In genomic region chr7:129529643-129530042, GRCh38 we compare ENCODE assay signal across 17 cellular contexts. TPM values are rescaled to one million over a fixed set of nuclear protein-coding genes. Genes with fewer than 3 reads are reported as not detected.
DNase-seq lines count a peak whose midpoint lies in the region; ATAC-seq and TF ChIP-seq lines count a peak whose summit lies in the region.
"Had no signal": no experiment of that assay in that cellular context is flagged by ENCODE, and none has a peak within 500 bp of the region (broad histone marks: within the 10 kb centered on the region; RNA-seq: fewer than 3 reads in every experiment).

No MANE protein-coding gene starts in this region.

- no peaks in the 10 kb centered on the region for H3K79me1 ChIP-seq in IMR-90 (ENCODE audit: low read depth in 1 of 2, low read length in 2 of 2)

- dilution Hi-C loops in IMR-90 (cut with HindIII; ENCODE audit: low sequenced_read_pairs, unreplicated experiment), result no loop called here

- H3K9me3 Mint-ChIP-seq in GM23338, result no peaks in the 10 kb centered on the region; the same call in 2 of the 3 replicates
- no peaks in the 10 kb centered on the region for H3K9me3 Mint-ChIP-seq in activated T-helper 17 cell treated with anti-CD3 and anti-CD28 coated beads, Interleukin-2, amount 50 U/mL, for 72 hours
- no peaks in the 10 kb centered on the region for H3K9me3 Mint-ChIP-seq in immature natural killer cell

- no peak for TF ChIP-seq POLR2A in IMR-90 (IDR thresholded peaks at IDR 0.05; ENCODE audit: low read depth, low read length)
- no peak for TF ChIP-seq POLR2A in testis (IDR thresholded peaks at IDR 0.05)

- DNase-seq in GM23338 (ENCODE audit: low spot score), result peak; percentile 43
- no peak for DNase-seq in IMR-90
- DNase-seq in immature natural killer cell, result no peak
- DNase-seq in H4 (ENCODE audit: low spot score), result no peak
- DNase-seq in 8988T, result no peak
- no peak for DNase-seq in testis
- no peak for DNase-seq in activated gamma-delta T cell (lab: John Stamatoyannopoulos, UW)
- DNase-seq: AML-193, KBM-7, NCI-H1417 treated with DMSO at 0.1 percent for 48 hours, NCI-H187 treated with DMSO at 0.1 percent for 48 hours, NCI-H2227 treated with DMSO at 0.1 percent for 48 hours, NCI-H510A treated with DMSO at 0.1 percent for 48 hours, NCI-H82 had no signal

- no peaks in the 10 kb centered on the region for H3K79me2 ChIP-seq in GM23338 (replicated peaks; ENCODE audit: insufficient read depth)

- H3K27me3 Mint-ChIP-seq in GM23338 (ENCODE audit: insufficient read depth, low read depth, poor library complexity), result peaks cover 22% of the 10 kb centered on the region
- peaks cover 13% of the 10 kb centered on the region for H3K27me3 Mint-ChIP-seq in activated T-helper 17 cell treated with anti-CD3 and anti-CD28 coated beads, Interleukin-2, amount 50 U/mL, for 72 hours
- peaks cover 1 to 7% (median 2%) of the 10 kb centered on the region in 3 donors for H3K27me3 Mint-ChIP-seq in immature natural killer cell (ENCODE audit: low read depth in 3 of 3)

- H3F3A ChIP-seq in GM23338 (replicated peaks; ENCODE audit: low read depth), result no peaks in the 10 kb centered on the region

- H3K9ac ChIP-seq in IMR-90 (ENCODE audit: low read depth, low read length), result no peak overlapping the region

- in situ Hi-C loops in IMR-90 (cut with MboI; ENCODE audit: low sequenced_read_pairs), result no loop called here

- H3K4me2 ChIP-seq in GM23338 (no peak overlapping the region), IMR-90 (ENCODE audit: low read depth, low read length) (no peak overlapping the region)

- H3K14ac ChIP-seq in IMR-90 (replicated peaks; ENCODE audit: low read depth, low read length), result no peak overlapping the region

- H3K27ac ChIP-seq in GM23338 (ENCODE audit: low read depth) (no peak overlapping the region), IMR-90 (ENCODE audit: insufficient read depth, low read length) (no peak overlapping the region), testis (no peak overlapping the region)
- H3K27ac ChIP-seq: C4-2B, SJSA1 had no signal

- H3K4me1 ChIP-seq in GM23338 (ENCODE audit: insufficient read depth), result peaks cover 5% of the 10 kb centered on the region; the same call in 1 of the 2 replicates
- no peaks in the 10 kb centered on the region for H3K4me1 ChIP-seq in IMR-90 (ENCODE audit: control insufficient read depth, insufficient read depth, low read length)
- no peaks in the 10 kb centered on the region for H3K4me1 ChIP-seq in testis

- TF ChIP-seq CTCF in GM23338 (conservative IDR thresholded peaks at IDR 0.05; ENCODE audit: low read depth in 2 of 2) (peak; percentile 39 to 58), IMR-90 (conservative IDR thresholded peaks at IDR 0.05; ENCODE audit: low read depth, low read length) (no peak), testis (IDR thresholded peaks at IDR 0.05) (no peak)

- TF ChIP-seq RAD21 in IMR-90 (IDR thresholded peaks at IDR 0.05; ENCODE audit: low read length), result no peak

- no CpG with 5 or more reads among the region's 4 CpGs for WGBS in IMR-90 (ENCODE audit: extremely low coverage in 2 of 2, insufficient read length in 1 of 2), 2 experiments
- WGBS in testis, 2 donors, result 89 to 96% methylated on average over 4 of the region's 4 CpGs

- H3K36me3 Mint-ChIP-seq in GM23338 (ENCODE audit: low read depth), result no peaks in the 10 kb centered on the region
- H3K36me3 Mint-ChIP-seq in activated T-helper 17 cell treated with anti-CD3 and anti-CD28 coated beads, Interleukin-2, amount 50 U/mL, for 72 hours (ENCODE audit: low read depth), result no peaks in the 10 kb centered on the region
- no peaks in the 10 kb centered on the region for H3K36me3 Mint-ChIP-seq in immature natural killer cell

- H3K27me3 ChIP-seq in GM23338 (ENCODE audit: insufficient read depth) (no peaks in the 10 kb centered on the region), IMR-90 (ENCODE audit: control insufficient read depth, insufficient read depth, low read length) (peaks cover 3% of the 10 kb centered on the region; the same call in 1 of the 2 replicates), testis (no peaks in the 10 kb centered on the region)
- H3K27me3 ChIP-seq: SJSA1 had no signal

- no peak overlapping the region for H2BK120ac ChIP-seq in IMR-90 (ENCODE audit: low read depth, low read length)

- H4K20me1 ChIP-seq in GM23338 (replicated peaks; ENCODE audit: insufficient read depth) (no peaks in the 10 kb centered on the region), IMR-90 (ENCODE audit: insufficient read depth, low read length) (no peaks in the 10 kb centered on the region)

- H3K56ac ChIP-seq in IMR-90 (ENCODE audit: extremely low read depth, insufficient read depth, low read length), result no peak overlapping the region

- intact Hi-C loops in IMR-90 (cut with micrococcal nuclease) (no loop called here), testis (cut with DNase I; ENCODE audit: low total_unique reads) (no loop called here)

- POLR2A ChIA-PET in IMR-90 (lab: Charles Lee; ENCODE audit: unreplicated experiment), result no interaction called here

- H3K9me3 ChIP-seq in IMR-90 (ENCODE audit: control insufficient read depth, insufficient read depth, low read length), result no peaks in the 10 kb centered on the region
- H3K9me3 ChIP-seq in testis, result no peaks in the 10 kb centered on the region
- H3K9me3 ChIP-seq: SJSA1 had no signal

- no peak overlapping the region for H2BK15ac ChIP-seq in IMR-90 (ENCODE audit: low read depth, low read length)

- no peak overlapping the region for H2AK5ac ChIP-seq in IMR-90 (ENCODE audit: low read depth, low read length)

- H4K8ac ChIP-seq in IMR-90 (ENCODE audit: low read depth in 2 of 2, low read length in 2 of 2), result no peak overlapping the region

- H3K23ac ChIP-seq in IMR-90 (ENCODE audit: low read depth, low read length), result no peak overlapping the region

- H4K91ac ChIP-seq in IMR-90 (ENCODE audit: insufficient read depth, low read depth, low read length), result no peak overlapping the region

- H3K18ac ChIP-seq in IMR-90 (ENCODE audit: low read depth, low read length), result no peak overlapping the region

- H3K4me3 Mint-ChIP-seq in GM23338 (no peak overlapping the region), immature natural killer cell (no peak overlapping the region)
- no peak overlapping the region for H3K4me3 Mint-ChIP-seq in activated T-helper 17 cell treated with anti-CD3 and anti-CD28 coated beads, Interleukin-2, amount 50 U/mL, for 72 hours

- H2AFZ ChIP-seq in GM23338, result 0 out of 2 replicates have a peak overlapping the region, but pooled peaks have one; percentile 43
- H2AFZ ChIP-seq in IMR-90 (replicated peaks; ENCODE audit: low read length, poor library complexity), result no peak overlapping the region

- peaks cover 3% of the 10 kb centered on the region; the same call in 1 of the 2 replicates for H3K9me2 ChIP-seq in GM23338 (ENCODE audit: insufficient read depth)

- H2AK9ac ChIP-seq in IMR-90 (replicated peaks; ENCODE audit: low read depth, low read length, poor library complexity), result no peak overlapping the region

- H3K27ac Mint-ChIP-seq in GM23338 (no peak overlapping the region), immature natural killer cell (peak overlapping the region in 5 of 6 donors; percentile 22 to 61 (median 36))
- H3K27ac Mint-ChIP-seq in activated T-helper 17 cell treated with anti-CD3 and anti-CD28 coated beads, Interleukin-2, amount 50 U/mL, for 72 hours, result peak overlapping the region; percentile 74

- peak overlapping the region; percentile 43; the same call in 1 of the 2 replicates for H3K4ac ChIP-seq in IMR-90 (ENCODE audit: low read depth, low read length)

- 0 out of 2 replicates have a peak, but pooled peaks cover 3% of the 10 kb centered on the region for H3K9me1 ChIP-seq in IMR-90 (ENCODE audit: insufficient read depth, low read length)

- CTCF ChIA-PET in IMR-90 (lab: Yijun Ruan, JAX), result interaction anchor here (1.0 kb wide), 1 partner anchor 717 kb away, joined by 6 read pairs; no protein-coding TSS in a partner anchor

- H3K36me3 ChIP-seq in GM23338 (ENCODE audit: insufficient read depth) (no peaks in the 10 kb centered on the region), IMR-90 (ENCODE audit: control insufficient read depth, insufficient read depth, low read length) (no peaks in the 10 kb centered on the region), testis (ENCODE audit: low read depth, missing control alignments) (no peaks in the 10 kb centered on the region)
- H3K36me3 ChIP-seq: SJSA1 had no signal

- H3K4me1 Mint-ChIP-seq in GM23338 (peaks cover 24% of the 10 kb centered on the region), immature natural killer cell (peaks cover 80 to 86% of the 10 kb centered on the region in 2 donors)
- H3K4me1 Mint-ChIP-seq in activated T-helper 17 cell treated with anti-CD3 and anti-CD28 coated beads, Interleukin-2, amount 50 U/mL, for 72 hours, result no peaks in the 10 kb centered on the region

- H3K4me3 ChIP-seq in GM23338, result no peak overlapping the region
- no peak overlapping the region for H3K4me3 ChIP-seq in IMR-90 (ENCODE audit: insufficient read depth, low read depth, low read length)
- no peak overlapping the region for H3K4me3 ChIP-seq in testis
- H3K4me3 ChIP-seq: SJSA1 had no signal

- no peak overlapping the region for H4K5ac ChIP-seq in IMR-90 (ENCODE audit: low read depth, low read length)

- no TSS peak for BruUV-seq in IMR-90 (replicated peaks; lab: Mats Ljungman, UMichigan)

- H2BK20ac ChIP-seq in IMR-90 (ENCODE audit: low read depth, low read length), result no peak overlapping the region

- H2BK5ac ChIP-seq in IMR-90 (ENCODE audit: low read depth, low read length, poor library complexity, severe bottlenecking), result no peak overlapping the region

- ATAC-seq in GM23338 (peak; percentile 38), IMR-90 (ENCODE audit: low read depth) (no peak)
- ATAC-seq in activated T-helper 17 cell treated with anti-CD3 and anti-CD28 coated beads, Interleukin-2, amount 50 U/mL, for 72 hours (replicated peaks), result no peak

TF ChIP-seq in GM23338, 12 proteins besides CTCF, POLR2A, EP300 and RAD21 (continues in another document):
- TF ChIP-seq ZNF331 (CRISPR knock-in tag; IDR thresholded peaks at IDR 0.05; ENCODE audit: low read depth), result no peak
- TF ChIP-seq STAT1 (IDR thresholded peaks at IDR 0.05; ENCODE audit: unreplicated experiment), result no peak

TF ChIP-seq in IMR-90, 13 proteins besides CTCF, POLR2A, EP300 and RAD21 (continues in another document):
- no peak for TF ChIP-seq RCOR1 (IDR thresholded peaks at IDR 0.05; ENCODE audit: insufficient replicate concordance, low read length)
- TF ChIP-seq NFE2L2 (IDR thresholded peaks at IDR 0.05; ENCODE audit: low read depth, low read length), result no peak

RNA-seq across cellular contexts. Expression of gene SMKR1, which starts 27.3 kb away (rescaled TPM):
- 0.70 TPM in 1 of 2 replicates, not detected in the other for total RNA-seq in GM23338 (2014; rRNA removed; shearing (Covaris generic))
- polyA plus RNA-seq in GM23338 (2016; fragmentation: Nextera tagmentation; extraction: Ambion mirVana), result 1.7 and 2.1 TPM in 2 replicates
- total RNA-seq in IMR-90 (2012; rRNA removed), result not detected in 2 replicates
- 0.26 TPM in 1 of 2 replicates, not detected in the other for polyA plus RNA-seq in IMR-90 (2012; rRNA removed)
- 0.04 TPM in 1 of 2 replicates, not detected in the other for polyA plus RNA-seq in IMR-90 (2012; cell fraction: cytosol; rRNA removed)
- polyA plus RNA-seq in IMR-90 (2012; cell fraction: nucleus; rRNA removed; ENCODE audit: low replicate concordance), result not detected in 2 replicates
- total RNA-seq in activated T-helper 17 cell treated with anti-CD3 and anti-CD28 coated beads, Interleukin-2, amount 50 U/mL, for 72 hours, result 1 to 10 TPM; 1.3 to 1.9 TPM
- 10 to 100 TPM; 18.1 to 25.8 (median 19.5) TPM for polyA plus RNA-seq in immature natural killer cell
- 0.25 and 1.0 TPM in 2 replicates for total RNA-seq in H4 (2014; rRNA removed; shearing (Covaris generic))
- total RNA-seq in testis, result 100 to 1,000 TPM in 1 of 2 donors, 10 to 100 TPM in 1; 57.0 to 210 TPM
- 231 TPM for polyA plus RNA-seq in testis (ENCODE audit: insufficient read depth, low read depth, low replicate concordance)

Comparison
In these comparisons a context has a peak if more than half of its experiments do, and no peak if none do; other contexts are left out.
1. CTCF ChIP-seq: peak in GM23338 (2 of 2); none in IMR-90 (single experiment) and testis (0 of 3).
2. RNA of gene SMKR1, which starts 27.3 kb away (total RNA-seq): 57.0 to 210 TPM in testis; 1.3 to 1.9 TPM in activated T-helper 17 cell treated with anti-CD3 and anti-CD28 coated beads, Interleukin-2, amount 50 U/mL, for 72 hours, 0.25 to 1.0 TPM in H4, 0.70 TPM in GM23338 and not detected in IMR-90; every median in the first group is over 10 times any median in the second.